Comparison of ENCODE assay signal across 32 cellular contexts in the genomic region with DNA sequence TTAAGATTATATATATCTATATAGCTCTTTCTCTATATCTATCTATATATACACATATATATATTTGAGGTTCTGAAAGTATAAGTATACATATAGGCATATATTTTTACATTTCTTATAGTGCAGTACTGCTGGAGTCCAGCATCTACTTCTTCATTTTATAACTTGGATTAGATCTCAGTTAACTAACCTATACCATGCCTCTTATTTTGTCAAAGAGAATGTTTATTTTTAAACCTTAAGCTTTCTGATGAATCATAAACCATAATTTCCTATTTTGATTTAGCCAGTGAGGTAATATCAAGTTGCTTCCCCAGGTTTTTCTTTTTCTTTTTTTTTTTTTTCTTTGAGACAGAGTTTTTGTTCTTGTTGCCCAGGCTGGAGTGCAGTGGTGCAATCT.
"Had no signal": no experiment of that assay in that cellular context is flagged by ENCODE, and none has a peak within 500 bp of the region (broad histone marks: within the 10 kb centered on the region; RNA-seq: fewer than 3 reads in every experiment).

No MANE protein-coding gene starts in this region.

- H3K4me1 ChIP-seq: adrenal gland, body of pancreas, breast epithelium, Peyer's patch, SJSA1 had no signal

- DNase-seq: activated CD4-positive, alpha-beta T cell treated with anti-CD3 and anti-CD28 coated beads, Interleukin-2, amount 10 ng/mL, durations not matched to agents 24 days and 14 days; activated CD4-positive, alpha-beta T cell treated with anti-CD3 and anti-CD28 coated beads, Interleukin-2, amount 50 U/mL, for 4 hours; activated CD8-positive, alpha-beta T cell treated with anti-CD3 and anti-CD28 coated beads for 36 hours; activated gamma-delta T cell; activated naive CD4-positive, alpha-beta T cell treated with Interleukin-2 at 50 U/mL for 16 hours; activated naive CD8-positive, alpha-beta T cell treated with anti-CD3 and anti-CD28 coated beads, Interleukin-2, amount 10 ng/mL, durations not matched to agents 7 days and 5 days; activated T-cell treated with anti-CD3 and anti-CD28 coated beads, Interleukin-2, amount 50 U/mL, for 24 hours; adrenal gland; body of pancreas; NCI-H1092 treated with DMSO at 0.1 percent for 48 hours; NCI-H1417; NCI-H146; NCI-H187; NCI-H2029 treated with DMSO at 0.1 percent for 48 hours; NCI-H2107; NCI-H2171; NCI-H510A; NCI-H526; NCI-H748 treated with DMSO at 0.1 percent for 48 hours; NK-92 treated with Interleukin-12 subunit alpha and Interleukin-12 subunit beta, amount 100 ng/mL, for 24 hours; PC-3; Peyer's patch; RPMI8226; SHP77 treated with DMSO at 0.1 percent for 48 hours; SK-N-SH had no signal

- ATAC-seq: activated CD8-positive, alpha-beta T cell treated with anti-CD3 and anti-CD28 coated beads for 36 hours; body of pancreas; PC-3 had no signal

- H3K4me1 Mint-ChIP-seq: activated CD4-positive, alpha-beta T cell treated with anti-CD3 and anti-CD28 coated beads, Interleukin-2, amount 10 ng/mL, durations not matched to agents 24 days and 14 days; activated naive CD4-positive, alpha-beta T cell treated with anti-CD3 and anti-CD28 coated beads, Interleukin-2, amount 50 U/mL, for 24 hours; activated naive CD8-positive, alpha-beta T cell treated with anti-CD3 and anti-CD28 coated beads, Interleukin-2, amount 10 ng/mL, durations not matched to agents 7 days and 5 days had no signal

- H3K4me3 Mint-ChIP-seq: activated CD4-positive, alpha-beta T cell treated with anti-CD3 and anti-CD28 coated beads, Interleukin-2, amount 10 ng/mL, durations not matched to agents 24 days and 14 days; activated CD8-positive, alpha-beta T cell treated with anti-CD3 and anti-CD28 coated beads for 36 hours; activated naive CD4-positive, alpha-beta T cell treated with anti-CD3 and anti-CD28 coated beads, Interleukin-2, amount 50 U/mL, for 24 hours; activated naive CD8-positive, alpha-beta T cell treated with anti-CD3 and anti-CD28 coated beads, Interleukin-2, amount 10 ng/mL, durations not matched to agents 7 days and 5 days; activated T-cell treated with anti-CD3 and anti-CD28 coated beads, Interleukin-2, amount 50 U/mL, for 24 hours; T-helper 1 cell treated with Interleukin-12 subunit alpha and Interleukin-12 subunit beta and Interleukin-4 antibody, amounts not matched to agents 30 μg/mL and 1 μg/mL, for 36 hours; T-helper 2 cell treated with Interferon-gamma antibody and Interleukin-4, amounts not matched to agents 5 μg/mL and 100 μg/mL, for 36 hours had no signal

- H3K4me2 ChIP-seq: KMS-11, SK-N-SH had no signal

- H3K9ac ChIP-seq: KMS-11, SK-N-SH had no signal

- H3K27me3 Mint-ChIP-seq: activated CD4-positive, alpha-beta T cell treated with anti-CD3 and anti-CD28 coated beads, Interleukin-2, amount 10 ng/mL, durations not matched to agents 24 days and 14 days; activated CD8-positive, alpha-beta T cell treated with anti-CD3 and anti-CD28 coated beads for 36 hours; activated naive CD4-positive, alpha-beta T cell treated with anti-CD3 and anti-CD28 coated beads, Interleukin-2, amount 50 U/mL, for 24 hours; activated T-cell treated with anti-CD3 and anti-CD28 coated beads, Interleukin-2, amount 50 U/mL, for 24 hours had no signal

- H3K27ac ChIP-seq: adrenal gland, body of pancreas, breast epithelium, KMS-11, Peyer's patch, SJSA1 had no signal

- H3K4me3 ChIP-seq: adrenal gland, body of pancreas, breast epithelium, Peyer's patch, SJSA1 had no signal

- H3K27ac Mint-ChIP-seq: activated CD4-positive, alpha-beta T cell treated with anti-CD3 and anti-CD28 coated beads, Interleukin-2, amount 10 ng/mL, durations not matched to agents 24 days and 14 days; activated CD8-positive, alpha-beta T cell treated with anti-CD3 and anti-CD28 coated beads for 36 hours; activated naive CD4-positive, alpha-beta T cell treated with anti-CD3 and anti-CD28 coated beads, Interleukin-2, amount 50 U/mL, for 24 hours; activated naive CD8-positive, alpha-beta T cell treated with anti-CD3 and anti-CD28 coated beads, Interleukin-2, amount 10 ng/mL, durations not matched to agents 7 days and 5 days; activated T-cell treated with anti-CD3 and anti-CD28 coated beads, Interleukin-2, amount 50 U/mL, for 24 hours; activated T-helper 2 cell treated with anti-CD3 and anti-CD28 coated beads, Interferon-gamma antibody, Interleukin-2, Interleukin-4, amounts not matched to agents 10 μg/mL and 5 μg/mL and 100 μg/mL, durations not matched to agents 14 hours and 24 hours and 36 hours; T-helper 1 cell treated with Interleukin-12 subunit alpha and Interleukin-12 subunit beta and Interleukin-4 antibody, amounts not matched to agents 30 μg/mL and 1 μg/mL, for 36 hours; T-helper 2 cell treated with Interferon-gamma antibody and Interleukin-4, amounts not matched to agents 5 μg/mL and 100 μg/mL, for 36 hours had no signal

- H3K27me3 ChIP-seq: adrenal gland, body of pancreas, breast epithelium, Peyer's patch, SJSA1 had no signal
